ENCODE assay signal across 17 cellular contexts in genomic region chr22:22009661-22010060, GRCh38. TPM values are rescaled to one million over a fixed set of nuclear protein-coding genes. Genes with fewer than 3 reads are reported as not detected.
DNase-seq lines count a peak whose midpoint lies in the region; ATAC-seq and TF ChIP-seq lines count a peak whose summit lies in the region.
"Had no signal": no experiment of that assay in that cellular context is flagged by ENCODE, and none has a peak within 500 bp of the region (broad histone marks: within the 10 kb centered on the region; RNA-seq: fewer than 3 reads in every experiment).

No MANE protein-coding gene starts in this region.

- H3K4me2 ChIP-seq in PC-3 (ENCODE audit: low read length) = no peak overlapping the region

- POLR2A ChIA-PET in PC-3 (lab: Charles Lee; ENCODE audit: unreplicated experiment) = no interaction called here

- intact Hi-C loops in PC-3 (cut with micrococcal nuclease) = no loop called here

- H3K9me3 ChIP-seq in PC-3 (ENCODE audit: low read length) (no peaks in the 10 kb centered on the region), SJCRH30 (replicated peaks) (no peaks in the 10 kb centered on the region)
- H3K9me3 ChIP-seq: HAP-1 had no signal

- H4K20me1 ChIP-seq in PC-3 (ENCODE audit: low read length) = no peaks in the 10 kb centered on the region

- no peak overlapping the region for H2AFZ ChIP-seq in PC-3 (ENCODE audit: low read length)

- no peak overlapping the region for H3K4me3 Mint-ChIP-seq in activated naive CD8-positive, alpha-beta T cell treated with anti-CD3 and anti-CD28 coated beads, Interleukin-2, amount 50 U/mL, for 24 hours
- no peak overlapping the region for H3K4me3 Mint-ChIP-seq in activated naive CD8-positive, alpha-beta T cell treated with anti-CD3 and anti-CD28 coated beads for 36 hours
- no peak overlapping the region for H3K4me3 Mint-ChIP-seq in stimulated activated effector memory CD8-positive, alpha-beta T cell treated with anti-CD3 and anti-CD28 coated beads, Interleukin-12 subunit alpha, Interleukin-12 subunit beta, amount 100 ng/mL, for 72 hours

- in situ Hi-C loops in G401 (cut with HindIII; ENCODE audit: low sequenced_read_pairs) = no loop called here

- peaks cover 6% of the 10 kb centered on the region for H3K9me3 Mint-ChIP-seq in activated naive CD8-positive, alpha-beta T cell treated with anti-CD3 and anti-CD28 coated beads, Interleukin-2, amount 50 U/mL, for 24 hours
- H3K9me3 Mint-ChIP-seq in activated naive CD8-positive, alpha-beta T cell treated with anti-CD3 and anti-CD28 coated beads for 36 hours = peaks cover 3% of the 10 kb centered on the region
- no peaks in the 10 kb centered on the region for H3K9me3 Mint-ChIP-seq in stimulated activated effector memory CD8-positive, alpha-beta T cell treated with anti-CD3 and anti-CD28 coated beads, Interleukin-12 subunit alpha, Interleukin-12 subunit beta, amount 100 ng/mL, for 72 hours

- no peak overlapping the region for H3K9ac ChIP-seq in PC-3 (ENCODE audit: low read length)

- peak; percentile 33 for ATAC-seq in activated naive CD8-positive, alpha-beta T cell treated with anti-CD3 and anti-CD28 coated beads, Interleukin-2, amount 50 U/mL, for 24 hours
- ATAC-seq in PC-3 = no peak
- peak; percentile 65 for ATAC-seq in stimulated activated effector memory CD8-positive, alpha-beta T cell treated with anti-CD3 and anti-CD28 coated beads, Interleukin-12 subunit alpha, Interleukin-12 subunit beta, amount 100 ng/mL, for 72 hours

- H3K36me3 Mint-ChIP-seq in activated naive CD8-positive, alpha-beta T cell treated with anti-CD3 and anti-CD28 coated beads, Interleukin-2, amount 50 U/mL, for 24 hours (ENCODE audit: low read depth) = no peaks in the 10 kb centered on the region
- H3K36me3 Mint-ChIP-seq in activated naive CD8-positive, alpha-beta T cell treated with anti-CD3 and anti-CD28 coated beads for 36 hours = no peaks in the 10 kb centered on the region
- H3K36me3 Mint-ChIP-seq in stimulated activated effector memory CD8-positive, alpha-beta T cell treated with anti-CD3 and anti-CD28 coated beads, Interleukin-12 subunit alpha, Interleukin-12 subunit beta, amount 100 ng/mL, for 72 hours = no peaks in the 10 kb centered on the region

- BruUV-seq in PC-3 (replicated peaks; lab: Mats Ljungman, UMichigan) = no TSS peak

- CTCF ChIA-PET in PC-3 (lab: Charles Lee) = no interaction called here

- H3K4me3 ChIP-seq in PC-3 (ENCODE audit: low read length) (no peak overlapping the region), SJCRH30 (no peak overlapping the region)
- H3K4me3 ChIP-seq: HAP-1 had no signal

- H3K9me2 ChIP-seq in PC-3 (replicated peaks; ENCODE audit: low read length) = no peaks in the 10 kb centered on the region

- H3F3A ChIP-seq in PC-3 (ENCODE audit: low read length, unreplicated experiment) = no peaks in the 10 kb centered on the region

- no peaks in the 10 kb centered on the region for H3K4me1 ChIP-seq in PC-3 (ENCODE audit: insufficient read depth, low read length)
- no peaks in the 10 kb centered on the region for H3K4me1 ChIP-seq in SJCRH30

- H3K36me3 ChIP-seq in PC-3 (ENCODE audit: low read depth, low read length) = no peaks in the 10 kb centered on the region
- H3K36me3 ChIP-seq in SJCRH30 = no peaks in the 10 kb centered on the region
- H3K36me3 ChIP-seq: HAP-1 had no signal

- no peaks in the 10 kb centered on the region for H3K79me2 ChIP-seq in PC-3 (ENCODE audit: low read length)

- no peak for DNase-seq in activated naive CD8-positive, alpha-beta T cell treated with anti-CD3 and anti-CD28 coated beads, Interleukin-2, amount 50 U/mL, for 24 hours
- DNase-seq in activated naive CD8-positive, alpha-beta T cell treated with anti-CD3 and anti-CD28 coated beads for 36 hours = no peak
- DNase-seq in PC-3 = peak; percentile 37
- DNase-seq in caudate nucleus (lab: John Stamatoyannopoulos, UW) = no peak
- no peak for DNase-seq in stimulated activated effector memory CD8-positive, alpha-beta T cell treated with anti-CD3 and anti-CD28 coated beads, Interleukin-12 subunit alpha, Interleukin-12 subunit beta, amount 100 ng/mL, for 72 hours (ENCODE audit: low spot score in 2 of 2)
- DNase-seq in stimulated activated CD4-positive, alpha-beta T cell treated with anti-CD3 and anti-CD28 coated beads, Interleukin-4, amount 100 ng/mL, for 24 hours = no peak
- DNase-seq in SJCRH30 = no peak
- no peak for DNase-seq in G401 (ENCODE audit: low spot score)
- DNase-seq: DMS 273 treated with DMSO at 0.1 percent for 48 hours, KG1, NCI-H1048, NCI-H1436 treated with DMSO at 0.1 percent for 48 hours, NCI-H2081, NCI-H510A, SIG-M5 had no signal

- TF ChIP-seq CTCF in PC-3 (conservative IDR thresholded peaks at IDR 0.05; ENCODE audit: low read depth, low read length) = no peak

- H3K27me3 Mint-ChIP-seq in activated naive CD8-positive, alpha-beta T cell treated with anti-CD3 and anti-CD28 coated beads, Interleukin-2, amount 50 U/mL, for 24 hours = peaks cover 13% of the 10 kb centered on the region
- peaks cover 13% of the 10 kb centered on the region for H3K27me3 Mint-ChIP-seq in activated naive CD8-positive, alpha-beta T cell treated with anti-CD3 and anti-CD28 coated beads for 36 hours

- H3K4me1 Mint-ChIP-seq in activated naive CD8-positive, alpha-beta T cell treated with anti-CD3 and anti-CD28 coated beads, Interleukin-2, amount 50 U/mL, for 24 hours = no peaks in the 10 kb centered on the region
- no peaks in the 10 kb centered on the region for H3K4me1 Mint-ChIP-seq in activated naive CD8-positive, alpha-beta T cell treated with anti-CD3 and anti-CD28 coated beads for 36 hours
- H3K4me1 Mint-ChIP-seq in stimulated activated effector memory CD8-positive, alpha-beta T cell treated with anti-CD3 and anti-CD28 coated beads, Interleukin-12 subunit alpha, Interleukin-12 subunit beta, amount 100 ng/mL, for 72 hours = no peaks in the 10 kb centered on the region

- no peak overlapping the region for H3K27ac ChIP-seq in PC-3 (ENCODE audit: low read length)
- H3K27ac ChIP-seq in caudate nucleus (ENCODE audit: low read depth, low read length) = peak overlapping the region; percentile 48
- no peak overlapping the region for H3K27ac ChIP-seq in SJCRH30
- H3K27ac ChIP-seq: C4-2B had no signal

- H3K27ac Mint-ChIP-seq in activated naive CD8-positive, alpha-beta T cell treated with anti-CD3 and anti-CD28 coated beads, Interleukin-2, amount 50 U/mL, for 24 hours = no peak overlapping the region
- H3K27ac Mint-ChIP-seq in activated naive CD8-positive, alpha-beta T cell treated with anti-CD3 and anti-CD28 coated beads for 36 hours = no peak overlapping the region
- no peak overlapping the region for H3K27ac Mint-ChIP-seq in stimulated activated effector memory CD8-positive, alpha-beta T cell treated with anti-CD3 and anti-CD28 coated beads, Interleukin-12 subunit alpha, Interleukin-12 subunit beta, amount 100 ng/mL, for 72 hours

- H3K27me3 ChIP-seq in PC-3 (ENCODE audit: low read length) (no peaks in the 10 kb centered on the region), SJCRH30 (peaks cover 3% of the 10 kb centered on the region)

RNA-seq across cellular contexts. Expression of gene TOP3B, which starts 27.1 kb away (rescaled TPM):
- 10 to 100 TPM; 31.3 to 36.7 TPM for total RNA-seq in activated naive CD8-positive, alpha-beta T cell treated with anti-CD3 and anti-CD28 coated beads for 36 hours
- total RNA-seq in PC-3 (2014; rRNA removed) = 42.4 and 44.5 TPM in 2 replicates
- 28.5 and 33.8 TPM in 2 replicates for total RNA-seq in SJCRH30 (2014; rRNA removed; shearing (Covaris generic))
- total RNA-seq in G401 (2014; rRNA removed; shearing (Covaris generic)) = 20.4 and 24.8 TPM in 2 replicates

RNA-seq across cellular contexts. Expression of gene PPM1F, which starts 57.0 kb away (rescaled TPM):
- 10 to 100 TPM; 31.4 to 32.9 TPM for total RNA-seq in activated naive CD8-positive, alpha-beta T cell treated with anti-CD3 and anti-CD28 coated beads for 36 hours
- total RNA-seq in PC-3 (2014; rRNA removed) = 40.4 and 46.2 TPM in 2 replicates
- total RNA-seq in SJCRH30 (2014; rRNA removed; shearing (Covaris generic)) = 47.8 and 49.4 TPM in 2 replicates
- 34.6 and 45.2 TPM in 2 replicates for total RNA-seq in G401 (2014; rRNA removed; shearing (Covaris generic))
